Comparison of ENCODE assay signal across 1 cellular context in genomic region chr14:24114536-24115450, GRCh38.
TF ChIP-seq lines count a peak whose summit lies in the region.

TSS of gene DCAF11 (plus strand) at chr14:24114777. CDS start at chr14:24115595, 818 bp downstream.
TSS of gene NRL (minus strand) at chr14:24114949. CDS start at chr14:24082848, 32,101 bp downstream.

TF ChIP-seq in HepG2, 621 proteins besides CTCF, POLR2A, EP300 and RAD21 (continued from another document and continues in another):
- TF ChIP-seq ZNF574 (CRISPR knock-in tag; IDR thresholded peaks at IDR 0.05) (peak; percentile 88), CCDC6 (CRISPR knock-in tag; IDR thresholded peaks at IDR 0.05) (no peak), MBNL3 (CRISPR knock-in tag; conservative IDR thresholded peaks at IDR 0.05) (no peak), PREB (CRISPR knock-in tag; IDR thresholded peaks at IDR 0.05) (no peak), ZIK1 (CRISPR knock-in tag; IDR thresholded peaks at IDR 0.05; ENCODE audit: borderline replicate concordance, low read depth) (peak; percentile 96), DR1 (CRISPR knock-in tag; IDR thresholded peaks at IDR 0.05) (peak; percentile 92; the same call in 1 of the 2 replicates), ZNF792 (CRISPR knock-in tag; IDR thresholded peaks at IDR 0.05) (peak; percentile 88), RARG (CRISPR knock-in tag; IDR thresholded peaks at IDR 0.05; ENCODE audit: low read depth) (peak; percentile 91; the same call in 1 of the 2 replicates), JUNB (CRISPR knock-in tag; IDR thresholded peaks at IDR 0.05; ENCODE audit: borderline replicate concordance) (no peak), ZNF17 (CRISPR knock-in tag; IDR thresholded peaks at IDR 0.05) (no peak), ZNF790 (CRISPR knock-in tag; IDR thresholded peaks at IDR 0.05; ENCODE audit: borderline replicate concordance) (peak; percentile 88; the same call in 1 of the 2 replicates), U2AF2 (IDR thresholded peaks at IDR 0.05; ENCODE audit: low read depth, low read length) (no peak), SP2 (CRISPR knock-in tag; IDR thresholded peaks at IDR 0.05) (peak; percentile 97), KAT2B (IDR thresholded peaks at IDR 0.05; ENCODE audit: borderline replicate concordance, low read depth, low read length) (0 out of 2 replicates have a peak, but pooled peaks have one; percentile 26), ZNF343 (CRISPR knock-in tag; IDR thresholded peaks at IDR 0.05) (peak; percentile 97), ZNF644 (CRISPR knock-in tag; IDR thresholded peaks at IDR 0.05; ENCODE audit: low read depth) (no peak), ZNF367 (CRISPR knock-in tag; IDR thresholded peaks at IDR 0.05; ENCODE audit: borderline replicate concordance) (no peak; the same call in 1 of the 2 replicates), ZNF30 (CRISPR knock-in tag; IDR thresholded peaks at IDR 0.05) (no peak), ZNF12 (CRISPR knock-in tag; IDR thresholded peaks at IDR 0.05) (peak; percentile 87), ZNF264 (CRISPR knock-in tag; IDR thresholded peaks at IDR 0.05) (peak; percentile 94), RERE (CRISPR knock-in tag; IDR thresholded peaks at IDR 0.05; ENCODE audit: low read depth) (no peak; the same call in 1 of the 2 replicates), ZNF883 (CRISPR knock-in tag; IDR thresholded peaks at IDR 0.05; ENCODE audit: not compliant biosample characterization) (peak; percentile 99), AGO1 (IDR thresholded peaks at IDR 0.05; ENCODE audit: low read depth, low read length, poor library complexity, severe bottlenecking) (peak; percentile 87), NR2F6 (IDR thresholded peaks at IDR 0.05) (peak; percentile 49; the same call in 1 of the 2 replicates), NR2F6 (CRISPR knock-in tag; IDR thresholded peaks at IDR 0.05) (peak; percentile 78), ATAD3A (CRISPR knock-in tag; IDR thresholded peaks at IDR 0.05) (no peak; the same call in 1 of the 2 replicates), ZSCAN31 (CRISPR knock-in tag; IDR thresholded peaks at IDR 0.05; ENCODE audit: low read depth) (peak; percentile 96), FOSL2 (CRISPR knock-in tag; IDR thresholded peaks at IDR 0.05) (peak; percentile 81), GLI4 (CRISPR knock-in tag; IDR thresholded peaks at IDR 0.05; ENCODE audit: borderline replicate concordance) (peak; percentile 92), JARID2 (CRISPR knock-in tag; IDR thresholded peaks at IDR 0.05; ENCODE audit: insufficient replicate concordance) (peak; percentile 94), TBP (CRISPR knock-in tag; IDR thresholded peaks at IDR 0.05) (no peak), ZNF329 (CRISPR knock-in tag; IDR thresholded peaks at IDR 0.05; ENCODE audit: low read depth) (peak; percentile 26; the same call in 1 of the 2 replicates), ZNF296 (CRISPR knock-in tag; conservative IDR thresholded peaks at IDR 0.05) (no peak), FUBP1 (CRISPR knock-in tag; IDR thresholded peaks at IDR 0.05; ENCODE audit: borderline replicate concordance) (peak; percentile 86), NRL (CRISPR knock-in tag; IDR thresholded peaks at IDR 0.05; ENCODE audit: borderline replicate concordance) (peak; percentile 98), FOSL1 (CRISPR knock-in tag; IDR thresholded peaks at IDR 0.05; ENCODE audit: borderline replicate concordance) (no peak), ZNF879 (CRISPR knock-in tag; IDR thresholded peaks at IDR 0.05) (peak; percentile 93; the same call in 1 of the 2 replicates), RAD51 (IDR thresholded peaks at IDR 0.05; ENCODE audit: borderline replicate concordance) (peak; percentile 93), SIN3A (IDR thresholded peaks at IDR 0.05; ENCODE audit: borderline replicate concordance, low read depth, low read length) (peak; percentile 87), ZC3H4 (CRISPR knock-in tag; IDR thresholded peaks at IDR 0.05; ENCODE audit: borderline replicate concordance) (peak; percentile 98), RNF2 (conservative IDR thresholded peaks at IDR 0.05; ENCODE audit: low read depth) (peak; percentile 100), HOXA3 (CRISPR knock-in tag; IDR thresholded peaks at IDR 0.05) (peak; percentile 99)
- TF ChIP-seq, protein P1, sequence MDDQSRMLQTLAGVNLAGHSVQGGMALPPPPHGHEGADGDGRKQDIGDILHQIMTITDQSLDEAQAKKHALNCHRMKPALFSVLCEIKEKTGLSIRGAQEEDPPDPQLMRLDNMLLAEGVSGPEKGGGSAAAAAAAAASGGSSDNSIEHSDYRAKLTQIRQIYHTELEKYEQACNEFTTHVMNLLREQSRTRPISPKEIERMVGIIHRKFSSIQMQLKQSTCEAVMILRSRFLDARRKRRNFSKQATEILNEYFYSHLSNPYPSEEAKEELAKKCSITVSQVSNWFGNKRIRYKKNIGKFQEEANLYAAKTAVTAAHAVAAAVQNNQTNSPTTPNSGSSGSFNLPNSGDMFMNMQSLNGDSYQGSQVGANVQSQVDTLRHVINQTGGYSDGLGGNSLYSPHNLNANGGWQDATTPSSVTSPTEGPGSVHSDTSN (CRISPR knock-in tag; IDR thresholded peaks at IDR 0.05; ENCODE audit: borderline replicate concordance): peak; percentile 86; the same call in 1 of the 2 replicates
- TF ChIP-seq, protein P2, sequence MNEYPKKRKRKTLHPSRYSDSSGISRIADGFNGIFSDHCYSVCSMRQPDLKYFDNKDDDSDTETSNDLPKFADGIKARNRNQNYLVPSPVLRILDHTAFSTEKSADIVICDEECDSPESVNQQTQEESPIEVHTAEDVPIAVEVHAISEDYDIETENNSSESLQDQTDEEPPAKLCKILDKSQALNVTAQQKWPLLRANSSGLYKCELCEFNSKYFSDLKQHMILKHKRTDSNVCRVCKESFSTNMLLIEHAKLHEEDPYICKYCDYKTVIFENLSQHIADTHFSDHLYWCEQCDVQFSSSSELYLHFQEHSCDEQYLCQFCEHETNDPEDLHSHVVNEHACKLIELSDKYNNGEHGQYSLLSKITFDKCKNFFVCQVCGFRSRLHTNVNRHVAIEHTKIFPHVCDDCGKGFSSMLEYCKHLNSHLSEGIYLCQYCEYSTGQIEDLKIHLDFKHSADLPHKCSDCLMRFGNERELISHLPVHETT (CRISPR knock-in tag; conservative IDR thresholded peaks at IDR 0.05): peak; percentile 96
- TF ChIP-seq, protein P3, sequence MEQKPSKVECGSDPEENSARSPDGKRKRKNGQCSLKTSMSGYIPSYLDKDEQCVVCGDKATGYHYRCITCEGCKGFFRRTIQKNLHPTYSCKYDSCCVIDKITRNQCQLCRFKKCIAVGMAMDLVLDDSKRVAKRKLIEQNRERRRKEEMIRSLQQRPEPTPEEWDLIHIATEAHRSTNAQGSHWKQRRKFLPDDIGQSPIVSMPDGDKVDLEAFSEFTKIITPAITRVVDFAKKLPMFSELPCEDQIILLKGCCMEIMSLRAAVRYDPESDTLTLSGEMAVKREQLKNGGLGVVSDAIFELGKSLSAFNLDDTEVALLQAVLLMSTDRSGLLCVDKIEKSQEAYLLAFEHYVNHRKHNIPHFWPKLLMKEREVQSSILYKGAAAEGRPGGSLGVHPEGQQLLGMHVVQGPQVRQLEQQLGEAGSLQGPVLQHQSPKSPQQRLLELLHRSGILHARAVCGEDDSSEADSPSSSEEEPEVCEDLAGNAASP (CRISPR knock-in tag; IDR thresholded peaks at IDR 0.05; ENCODE audit: borderline replicate concordance): peak; percentile 83; the same call in 1 of the 2 replicates
